ENCODE assay signal across 17 cellular contexts in genomic region chr11:74686792-74687191, GRCh38. TPM values are rescaled to one million over a fixed set of nuclear protein-coding genes. Genes with fewer than 3 reads are reported as not detected.
DNase-seq lines count a peak whose midpoint lies in the region; ATAC-seq and TF ChIP-seq lines count a peak whose summit lies in the region.
"Had no signal": no experiment of that assay in that cellular context is flagged by ENCODE, and none has a peak within 500 bp of the region (broad histone marks: within the 10 kb centered on the region; RNA-seq: fewer than 3 reads in every experiment).

No MANE protein-coding gene starts in this region.

- peaks cover 0 to 4% (median 0%) of the 10 kb centered on the region in 7 donors for H3K9me3 Mint-ChIP-seq in CD14-positive monocyte
- H3K9me3 Mint-ChIP-seq in T-cell = no peaks in the 10 kb centered on the region
- H3K9me3 Mint-ChIP-seq: activated T-cell treated with anti-CD3 and anti-CD28 coated beads, Interleukin-2, amount 50 U/mL, for 72 hours; stimulated activated naive B cell treated with anti-CD40 and anti-IgM and Interleukin-4, amounts not matched to agents 10 μg/mL and 1 μg/mL and 100 μg/mL, for 72 hours had no signal

- ATAC-seq in omental fat pad (ENCODE audit: low FRiP score) (peak; percentile 51), T-cell (replicated peaks in 1 of 4) (no peak)
- ATAC-seq: activated T-cell treated with anti-CD3 and anti-CD28 coated beads, Interleukin-2, amount 50 U/mL, for 72 hours; sciatic nerve had no signal

- POLR2A ChIA-PET in T-cell (lab: Charles Lee) = no interaction called here

- CTCF ChIA-PET in T-cell (lab: Charles Lee) = interaction anchor here in 1 of 2 donors (0.6 kb wide), 1 partner anchor 97 kb away, joined by 3 read pairs; no protein-coding TSS in a partner anchor

- H3K27ac Mint-ChIP-seq in CD14-positive monocyte = peak overlapping the region in 3 of 7 donors; percentile 8 to 65 (median 64)
- no peak overlapping the region for H3K27ac Mint-ChIP-seq in T-cell
- H3K27ac Mint-ChIP-seq: activated T-cell treated with anti-CD3 and anti-CD28 coated beads, Interleukin-2, amount 50 U/mL, for 72 hours; memory B cell; stimulated activated naive B cell treated with anti-CD40 and anti-IgM and Interleukin-4, amounts not matched to agents 10 μg/mL and 1 μg/mL and 100 μg/mL, for 72 hours had no signal

- H3K27me3 Mint-ChIP-seq in CD14-positive monocyte (ENCODE audit: low read depth in 3 of 3) = peaks cover 19 to 23% (median 21%) of the 10 kb centered on the region in 3 donors
- H3K27me3 Mint-ChIP-seq in T-cell = peaks cover 19 to 26% of the 10 kb centered on the region in 2 donors

- DNase-seq in CD14-positive monocyte (ENCODE audit: low spot score) (peak; percentile 27), MG63 (peak; percentile 86), fibroblast of gingiva (ENCODE audit: low read depth) (peak; percentile 51), omental fat pad (ENCODE audit: low spot score) (no peak), anterior cingulate cortex (lab: John Stamatoyannopoulos, UW) (no peak), midbrain (lab: John Stamatoyannopoulos, UW) (no peak), substantia nigra (lab: John Stamatoyannopoulos, UW) (no peak), T-cell (no peak)
- DNase-seq: activated T-cell treated with anti-CD3 and anti-CD28 coated beads, Interleukin-2, amount 50 U/mL, for 72 hours; CD4-positive, CD25-positive, alpha-beta regulatory T cell; DND-41; NCI-H187; NCI-H524; stimulated activated naive B cell treated with anti-CD40 and anti-IgM and Interleukin-4, amounts not matched to agents 10 μg/mL and 1 μg/mL and 100 μg/mL, for 72 hours had no signal

- H3K27me3 ChIP-seq in MG63 = no peaks in the 10 kb centered on the region
- H3K27me3 ChIP-seq: dorsolateral prefrontal cortex had no signal

- no peaks in the 10 kb centered on the region for H3K9me3 ChIP-seq in MG63

- H3K36me3 ChIP-seq in MG63 = no peaks in the 10 kb centered on the region

- TF ChIP-seq CTCF in CD14-positive monocyte (IDR thresholded peaks at IDR 0.05) (no peak), omental fat pad (IDR thresholded peaks at IDR 0.05) (no peak)

- no peak overlapping the region for H3K27ac ChIP-seq in substantia nigra (ENCODE audit: low read depth, low read length, poor library complexity, severe bottlenecking)
- H3K27ac ChIP-seq: dorsolateral prefrontal cortex had no signal

- no peak overlapping the region for H3K4me3 ChIP-seq in MG63
- H3K4me3 ChIP-seq: dorsolateral prefrontal cortex had no signal

- intact Hi-C loops in CD14-positive monocyte (cut with micrococcal nuclease) = no loop called here

- peaks cover 39% of the 10 kb centered on the region for H3K4me1 Mint-ChIP-seq in CD14-positive monocyte
- H3K4me1 Mint-ChIP-seq in T-cell = peaks cover 0 to 7% (median 1%) of the 10 kb centered on the region in 3 donors

- H3K4me3 Mint-ChIP-seq in CD14-positive monocyte = no peak overlapping the region
- H3K4me3 Mint-ChIP-seq in T-cell = no peak overlapping the region
- H3K4me3 Mint-ChIP-seq: activated T-cell treated with anti-CD3 and anti-CD28 coated beads, Interleukin-2, amount 50 U/mL, for 72 hours; CD4-positive, CD25-positive, alpha-beta regulatory T cell; memory B cell; stimulated activated naive B cell treated with anti-CD40 and anti-IgM and Interleukin-4, amounts not matched to agents 10 μg/mL and 1 μg/mL and 100 μg/mL, for 72 hours had no signal

- H3K36me3 Mint-ChIP-seq in CD14-positive monocyte (peaks cover 0 to 2% of the 10 kb centered on the region in 2 donors), T-cell (peaks cover 3% of the 10 kb centered on the region)
- H3K36me3 Mint-ChIP-seq: CD4-positive, CD25-positive, alpha-beta regulatory T cell; stimulated activated naive B cell treated with anti-CD40 and anti-IgM and Interleukin-4, amounts not matched to agents 10 μg/mL and 1 μg/mL and 100 μg/mL, for 72 hours had no signal

RNA-seq across cellular contexts. Expression of gene CHRDL2, which starts 44.4 kb away (rescaled TPM):
- not detected for polyA plus RNA-seq in CD14-positive monocyte
- not detected in 2 replicates for total RNA-seq in MG63 (2014; rRNA removed; shearing (Covaris generic); ENCODE audit: low replicate concordance)
- total RNA-seq in omental fat pad (under 1 TPM in 2 of 4 donors, not detected in 2; 0.28 to 0.96 TPM), T-cell (under 1 TPM in 1 of 5 donors, not detected in 4; 0.55 TPM)
- total RNA-seq: activated T-cell treated with anti-CD3 and anti-CD28 coated beads, Interleukin-2, amount 50 U/mL, for 72 hours; CD4-positive, CD25-positive, alpha-beta regulatory T cell had no signal
- polyA plus RNA-seq: CD4-positive, CD25-positive, alpha-beta regulatory T cell had no signal

Comparison
In these comparisons a context has a peak if more than half of its experiments do, and no peak if none do; other contexts are left out.
1. DNase-seq: peak in CD14-positive monocyte (single experiment), MG63 (single experiment) and fibroblast of gingiva (single experiment); none in omental fat pad (single experiment), anterior cingulate cortex (0 of 58), midbrain (single experiment), substantia nigra (0 of 49) and T-cell (0 of 34).